Comparison of ENCODE assay signal across 17 cellular contexts in genomic region chr11:14424096-14424495, GRCh38.
DNase-seq lines count a peak whose midpoint lies in the region; ATAC-seq and TF ChIP-seq lines count a peak whose summit lies in the region.
"Had no signal": no experiment of that assay in that cellular context is flagged by ENCODE, and none has a peak within 500 bp of the region (broad histone marks: within the 10 kb centered on the region; RNA-seq: fewer than 3 reads in every experiment).

No MANE protein-coding gene starts in this region.

- POLR2A ChIA-PET in SK-N-SH (lab: Yijun Ruan, JAX), result no interaction called here

- no peaks in the 10 kb centered on the region for H3F3A ChIP-seq in SK-N-SH (replicated peaks; ENCODE audit: insufficient read depth)
- no peaks in the 10 kb centered on the region for H3F3A ChIP-seq in smooth muscle cell (ENCODE audit: low read depth)

- H3K27ac ChIP-seq in SK-N-SH (ENCODE audit: low read depth in 2 of 2, low read length in 1 of 2) (peak overlapping the region in 1 of 2 experiments; percentile 70; a peak in 2 of 4 replicates), smooth muscle cell (ENCODE audit: low read depth) (peak overlapping the region; percentile 16)
- H3K27ac ChIP-seq: parathyroid adenoma, RWPE1 had no signal

- CTCF ChIA-PET in SK-N-SH (lab: Yijun Ruan, JAX), result interaction anchor here (1.0 to 8.8 kb wide), 3 partner anchors 31 to 122 kb away, joined by 3 to 62 read pairs (median 3); no protein-coding TSS in a partner anchor

- no peaks in the 10 kb centered on the region for H3K36me3 ChIP-seq in SK-N-SH (replicated peaks in 1 of 2; ENCODE audit: control insufficient read depth in 1 of 2, insufficient read depth in 2 of 2, low read length in 1 of 2)
- H3K36me3 ChIP-seq in smooth muscle cell (ENCODE audit: low read depth), result no peaks in the 10 kb centered on the region

- TF ChIP-seq EP300 in SK-N-SH (IDR thresholded peaks at IDR 0.05; ENCODE audit: borderline replicate concordance in 1 of 2, low read depth in 1 of 2, low read length in 1 of 2), result no peak

- peak overlapping the region; percentile 2; the same call in 1 of the 2 replicates for H3K9ac ChIP-seq in SK-N-SH
- H3K9ac ChIP-seq in smooth muscle cell (ENCODE audit: low read depth), result peak overlapping the region; percentile 5
- H3K9ac ChIP-seq: parathyroid adenoma had no signal

- no peak for TF ChIP-seq RAD21 in SK-N-SH (IDR thresholded peaks at IDR 0.05; ENCODE audit: low read length)

- no peaks in the 10 kb centered on the region for H3K9me3 ChIP-seq in SK-N-SH
- no peaks in the 10 kb centered on the region for H3K9me3 ChIP-seq in smooth muscle cell (replicated peaks; ENCODE audit: low read depth)

- H3K4me2 ChIP-seq in SK-N-SH, result no peak overlapping the region
- peak overlapping the region; percentile 7 for H3K4me2 ChIP-seq in smooth muscle cell

- peak overlapping the region; percentile 9; the same call in 1 of the 2 replicates for H2AFZ ChIP-seq in SK-N-SH (ENCODE audit: low read depth)
- H2AFZ ChIP-seq in smooth muscle cell (ENCODE audit: low read depth), result no peak overlapping the region
- H2AFZ ChIP-seq: parathyroid adenoma had no signal

- H3K4me1 ChIP-seq in SK-N-SH (ENCODE audit: control insufficient read depth in 1 of 2, insufficient read depth in 2 of 2, low read depth in 1 of 2, low read length in 1 of 2) (peaks cover 6 to 36% of the 10 kb centered on the region in 2 experiments; a peak in 3 of 4 replicates), smooth muscle cell (ENCODE audit: low read depth) (peaks cover 4% of the 10 kb centered on the region)
- H3K4me1 ChIP-seq: parathyroid adenoma had no signal

- H3K79me2 ChIP-seq in SK-N-SH (ENCODE audit: insufficient read depth) (no peaks in the 10 kb centered on the region), smooth muscle cell (ENCODE audit: low read depth) (no peaks in the 10 kb centered on the region)
- H3K79me2 ChIP-seq: parathyroid adenoma had no signal

- ATAC-seq in SK-N-SH treated with all-trans-retinoic acid at 6 μM for 48 hours, result no peak

- H3K4me3 ChIP-seq in SK-N-SH (ENCODE audit: low read depth in 2 of 2, low read length in 1 of 2) (no peak overlapping the region), smooth muscle cell (no peak overlapping the region)

- H3K9me2 ChIP-seq in SK-N-SH, result no peaks in the 10 kb centered on the region

- H4K20me1 ChIP-seq in SK-N-SH (ENCODE audit: insufficient read depth) (no peaks in the 10 kb centered on the region), smooth muscle cell (ENCODE audit: low read depth) (no peaks in the 10 kb centered on the region)

- TF ChIP-seq CTCF in SK-N-SH (IDR thresholded peaks at IDR 0.05) (no peak), smooth muscle cell (IDR thresholded peaks at IDR 0.05; ENCODE audit: borderline replicate concordance, insufficient read depth, poor library complexity, severe bottlenecking) (no peak)

- DNase-seq in SK-N-SH (no peak), RKO (ENCODE audit: low spot score) (peak; percentile 52), fibroblast of gingiva (ENCODE audit: low read depth) (peak; percentile 37), smooth muscle cell (lab: John Stamatoyannopoulos, UW; ENCODE audit: unreplicated experiment) (no peak), NCI-H1105 (lab: John Stamatoyannopoulos, UW) (no peak), NCI-H1694 treated with DMSO at 0.1 percent for 48 hours (lab: John Stamatoyannopoulos, UW) (no peak)
- no peak for DNase-seq in stimulated activated CD4-positive, alpha-beta T cell treated with anti-CD3 and anti-CD28 coated beads, Interleukin-15, amount 100 ng/mL, for 24 hours
- DNase-seq: 8988T; activated CD4-positive, alpha-beta T cell treated with anti-CD3 and anti-CD28 coated beads for 1 hour; hippocampal formation; NCI-H2029; NCI-H748 treated with DMSO at 0.1 percent for 48 hours; stimulated activated CD4-positive, alpha-beta T cell treated with anti-CD3 and anti-CD28 coated beads, Interleukin-12 subunit alpha, Interleukin-12 subunit beta, amount 100 ng/mL, for 4 hours; substantia nigra had no signal

- H3K27me3 ChIP-seq in SK-N-SH (ENCODE audit: insufficient read depth) (no peaks in the 10 kb centered on the region), smooth muscle cell (ENCODE audit: low read depth) (no peaks in the 10 kb centered on the region)

TF ChIP-seq in SK-N-SH, 30 proteins besides CTCF, POLR2A, EP300 and RAD21 (continues in another document):
- TF ChIP-seq FOXM1 (IDR thresholded peaks at IDR 0.05; ENCODE audit: low read depth), result no peak
- TF ChIP-seq SIN3A (IDR thresholded peaks at IDR 0.05; ENCODE audit: borderline replicate concordance, low read depth, low read length), result no peak
- TF ChIP-seq IRF3 (IDR thresholded peaks at IDR 0.05; ENCODE audit: low read depth, low read length), result no peak
- TF ChIP-seq ELF1 (IDR thresholded peaks at IDR 0.05), result no peak
- peak; percentile 6; the same call in 1 of the 2 replicates for TF ChIP-seq TCF12 (IDR thresholded peaks at IDR 0.05)
- no peak for TF ChIP-seq MXI1 (IDR thresholded peaks at IDR 0.05; ENCODE audit: low read depth, low read length)
- no peak for TF ChIP-seq TEAD4 (IDR thresholded peaks at IDR 0.05; ENCODE audit: borderline replicate concordance, insufficient read depth)
- TF ChIP-seq USF1 (IDR thresholded peaks at IDR 0.05; ENCODE audit: borderline replicate concordance, low read depth), result no peak
- TF ChIP-seq FOSL2 (IDR thresholded peaks at IDR 0.05; ENCODE audit: borderline replicate concordance, low read depth), result peak; percentile 51; the same call in 1 of the 2 replicates
- no peak for TF ChIP-seq RCOR1 (IDR thresholded peaks at IDR 0.05; ENCODE audit: low read length)
- no peak for TF ChIP-seq YY1 (IDR thresholded peaks at IDR 0.05; ENCODE audit: low read depth)
- no peak for TF ChIP-seq CHD2 (IDR thresholded peaks at IDR 0.05; ENCODE audit: low read length, partially characterized antibody)
- no peak for TF ChIP-seq GATA2 (CRISPR knock-in tag; IDR thresholded peaks at IDR 0.05)
- TF ChIP-seq NFIC (IDR thresholded peaks at IDR 0.05; ENCODE audit: borderline replicate concordance), result no peak
- TF ChIP-seq GABPA (IDR thresholded peaks at IDR 0.05; ENCODE audit: low read depth), result no peak
- no peak for TF ChIP-seq NRF1 (IDR thresholded peaks at IDR 0.05; ENCODE audit: low read depth, low read length)

TF ChIP-seq in SK-N-SH treated with all-trans-retinoic acid at 6 μM for 48 hours, 23 proteins besides CTCF, POLR2A, EP300 and RAD21 (continues in another document):
- TF ChIP-seq TOX (CRISPR knock-in tag; IDR thresholded peaks at IDR 0.05; ENCODE audit: borderline replicate concordance), result no peak
- TF ChIP-seq TCF4 (CRISPR knock-in tag; IDR thresholded peaks at IDR 0.05; ENCODE audit: borderline replicate concordance), result no peak
- TF ChIP-seq ISL1 (CRISPR knock-in tag; IDR thresholded peaks at IDR 0.05), result no peak
- no peak for TF ChIP-seq ZFP3 (CRISPR knock-in tag; IDR thresholded peaks at IDR 0.05)
- TF ChIP-seq ESRRG (CRISPR knock-in tag; IDR thresholded peaks at IDR 0.05), result no peak
- no peak for TF ChIP-seq PATZ1 (CRISPR knock-in tag; IDR thresholded peaks at IDR 0.05; ENCODE audit: borderline replicate concordance)
- TF ChIP-seq ZNF70 (CRISPR knock-in tag; IDR thresholded peaks at IDR 0.05), result no peak
- no peak for TF ChIP-seq POU6F1 (CRISPR knock-in tag; IDR thresholded peaks at IDR 0.05; ENCODE audit: borderline replicate concordance, low read depth)
- no peak for TF ChIP-seq SNAI2 (CRISPR knock-in tag; IDR thresholded peaks at IDR 0.05)
- TF ChIP-seq, protein P1, sequence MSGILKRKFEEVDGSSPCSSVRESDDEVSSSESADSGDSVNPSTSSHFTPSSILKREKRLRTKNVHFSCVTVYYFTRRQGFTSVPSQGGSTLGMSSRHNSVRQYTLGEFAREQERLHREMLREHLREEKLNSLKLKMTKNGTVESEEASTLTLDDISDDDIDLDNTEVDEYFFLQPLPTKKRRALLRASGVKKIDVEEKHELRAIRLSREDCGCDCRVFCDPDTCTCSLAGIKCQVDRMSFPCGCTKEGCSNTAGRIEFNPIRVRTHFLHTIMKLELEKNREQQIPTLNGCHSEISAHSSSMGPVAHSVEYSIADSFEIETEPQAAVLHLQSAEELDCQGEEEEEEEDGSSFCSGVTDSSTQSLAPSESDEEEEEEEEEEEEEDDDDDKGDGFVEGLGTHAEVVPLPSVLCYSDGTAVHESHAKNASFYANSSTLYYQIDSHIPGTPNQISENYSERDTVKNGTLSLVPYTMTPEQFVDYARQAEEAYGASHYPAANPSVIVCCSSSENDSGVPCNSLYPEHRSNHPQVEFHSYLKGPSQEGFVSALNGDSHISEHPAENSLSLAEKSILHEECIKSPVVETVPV (CRISPR knock-in tag; IDR thresholded peaks at IDR 0.05), result no peak
- TF ChIP-seq ZNF8 (CRISPR knock-in tag; IDR thresholded peaks at IDR 0.05), result no peak
- no peak for TF ChIP-seq BACH2 (CRISPR knock-in tag; IDR thresholded peaks at IDR 0.05; ENCODE audit: borderline replicate concordance)
- no peak for TF ChIP-seq CSDC2 (CRISPR knock-in tag; IDR thresholded peaks at IDR 0.05)
- TF ChIP-seq OSR1 (CRISPR knock-in tag; IDR thresholded peaks at IDR 0.05), result no peak

Comparison
In these comparisons a context has a peak if more than half of its experiments do, and no peak if none do; other contexts are left out.
1. DNase-seq: peak in RKO (single experiment) and fibroblast of gingiva (single experiment); none in SK-N-SH (single experiment), smooth muscle cell (single experiment), NCI-H1105 (single experiment), stimulated activated CD4-positive, alpha-beta T cell treated with anti-CD3 and anti-CD28 coated beads, Interleukin-15, amount 100 ng/mL, for 24 hours (single experiment) and NCI-H1694 treated with DMSO at 0.1 percent for 48 hours (single experiment).